Comparison of ENCODE assay signal across 9 cellular contexts in genomic region chr12:116718578-116719454, GRCh38. TPM values are rescaled to one million over a fixed set of nuclear protein-coding genes. Genes with fewer than 3 reads are reported as not detected.
DNase-seq lines count a peak whose midpoint lies in the region.
"Had no signal": no experiment of that assay in that cellular context is flagged by ENCODE, and none has a peak within 500 bp of the region (broad histone marks: within the 10 kb centered on the region; RNA-seq: fewer than 3 reads in every experiment).

No MANE protein-coding gene starts in this region.

- 24 to 30% methylated on average over 10 of the region's 10 CpGs for WGBS in GM23248 (ENCODE audit: low coverage in 1 of 2, low lambda C conversion rate in 2 of 2, missing lambda C conversion rate in 2 of 2), 2 experiments

- no peaks in the 10 kb centered on the region for H3K9me3 ChIP-seq in GM23248 (ENCODE audit: low read depth)

- H3K4me1 Mint-ChIP-seq in activated naive CD4-positive, alpha-beta T cell treated with anti-CD3 and anti-CD28 coated beads for 36 hours (ENCODE audit: low read depth) = peaks cover 14% of the 10 kb centered on the region

- 0 out of 2 replicates have a peak overlapping the region, but pooled peaks have one; percentile 3 for H3K9ac ChIP-seq in GM23248

- H3K27ac ChIP-seq in GM23248 = peak overlapping the region; percentile 41
- H3K27ac ChIP-seq: foreskin keratinocyte had no signal

- H3K36me3 Mint-ChIP-seq in activated naive CD4-positive, alpha-beta T cell treated with anti-CD3 and anti-CD28 coated beads for 36 hours (ENCODE audit: low read depth) = peaks cover 12% of the 10 kb centered on the region

- no peaks in the 10 kb centered on the region for H3K27me3 Mint-ChIP-seq in activated naive CD4-positive, alpha-beta T cell treated with anti-CD3 and anti-CD28 coated beads for 36 hours (ENCODE audit: low read depth)

- intact Hi-C loops in activated naive CD4-positive, alpha-beta T cell treated with anti-CD3 and anti-CD28 coated beads for 36 hours (cut with micrococcal nuclease) = no loop called here

- in situ Hi-C loops in GM23248 (cut with MboI) = loop anchor here (25.0 kb wide), 1 partner anchor 393 kb away; no protein-coding TSS in a partner anchor

- H2AFZ ChIP-seq in GM23248 = no peak overlapping the region

- CTCF ChIA-PET in activated naive CD4-positive, alpha-beta T cell treated with anti-CD3 and anti-CD28 coated beads for 36 hours (lab: Charles Lee) = interaction anchor here (3.1 kb wide), 1 partner anchor 9 kb away, joined by 15 read pairs; no protein-coding TSS in a partner anchor

- no peaks in the 10 kb centered on the region for H3K27me3 ChIP-seq in GM23248 (replicated peaks; ENCODE audit: insufficient read depth)
- H3K27me3 ChIP-seq: foreskin keratinocyte had no signal

- peaks cover 8% of the 10 kb centered on the region; the same call in 1 of the 2 replicates for H3K36me3 ChIP-seq in GM23248 (ENCODE audit: low read depth)

- peak; percentile 59 for DNase-seq in GM23248
- peak; percentile 16 for DNase-seq in NCI-H446 treated with DMSO at 0.1 percent for 48 hours (lab: John Stamatoyannopoulos, UW)
- DNase-seq in fibroblast of peridontal ligament (ENCODE audit: extremely low read depth) = peak; percentile 45
- DNase-seq in renal cortical epithelial cell (ENCODE audit: low read depth) = peak; percentile 94
- DNase-seq in activated CD4-positive, alpha-beta T cell treated with anti-CD3 and anti-CD28 coated beads for 48 hours = no peak
- DNase-seq in activated CD4-positive, alpha-beta T cell treated with anti-CD3 and anti-CD28 coated beads for 4 hours = no peak
- DNase-seq in activated naive CD4-positive, alpha-beta T cell treated with anti-CD3 and anti-CD28 coated beads for 36 hours = no peak
- DNase-seq in EL = no peak
- DNase-seq: foreskin keratinocyte had no signal

- no peak overlapping the region for H3K4me3 Mint-ChIP-seq in activated naive CD4-positive, alpha-beta T cell treated with anti-CD3 and anti-CD28 coated beads for 36 hours

- H3K4me3 ChIP-seq in GM23248 = peak overlapping the region; percentile 17; the same call in 1 of the 2 replicates

- H3K4me1 ChIP-seq in GM23248 (ENCODE audit: insufficient read depth) = peaks cover 24% of the 10 kb centered on the region
- H3K4me1 ChIP-seq: foreskin keratinocyte had no signal

- H3F3A ChIP-seq in GM23248 (ENCODE audit: insufficient read depth) = peaks cover 27% of the 10 kb centered on the region

- H3K9me3 Mint-ChIP-seq in activated naive CD4-positive, alpha-beta T cell treated with anti-CD3 and anti-CD28 coated beads for 36 hours = no peaks in the 10 kb centered on the region

- peak overlapping the region; percentile 64 for H3K4me2 ChIP-seq in GM23248 (ENCODE audit: unreplicated experiment)

- H3K27ac Mint-ChIP-seq in activated naive CD4-positive, alpha-beta T cell treated with anti-CD3 and anti-CD28 coated beads for 36 hours = no peak overlapping the region

- H3K79me2 ChIP-seq in GM23248 (ENCODE audit: insufficient read depth) = peaks cover 24% of the 10 kb centered on the region

- H3K9me2 ChIP-seq in GM23248 (ENCODE audit: insufficient read depth) = no peaks in the 10 kb centered on the region

- H4K20me1 ChIP-seq in GM23248 (ENCODE audit: insufficient read depth) = no peaks in the 10 kb centered on the region

RNA-seq across cellular contexts. Expression of gene SPRING1, which starts 19.1 kb away (rescaled TPM):
- total RNA-seq in GM23248 (2014; rRNA removed; shearing (Covaris generic)) = 20.0 and 21.4 TPM in 2 replicates
- 15.4 and 16.8 TPM in 2 replicates for polyA plus RNA-seq in GM23248 (2016; fragmentation: Nextera tagmentation; extraction: Ambion mirVana)
- 61.5 and 71.9 TPM in 2 replicates for total RNA-seq in renal cortical epithelial cell
- total RNA-seq in activated naive CD4-positive, alpha-beta T cell treated with anti-CD3 and anti-CD28 coated beads for 36 hours = 10 to 100 TPM; 14.8 to 16.9 TPM

RNA-seq across cellular contexts. Expression of gene RNFT2, which starts 19.3 kb away (rescaled TPM):
- total RNA-seq in GM23248 (2014; rRNA removed; shearing (Covaris generic)) = 0.43 TPM in 1 of 2 replicates, not detected in the other
- 0.24 and 0.33 TPM in 2 replicates for polyA plus RNA-seq in GM23248 (2016; fragmentation: Nextera tagmentation; extraction: Ambion mirVana)
- 2.3 and 5.6 TPM in 2 replicates for total RNA-seq in renal cortical epithelial cell
- total RNA-seq in activated naive CD4-positive, alpha-beta T cell treated with anti-CD3 and anti-CD28 coated beads for 36 hours = 10 to 100 TPM; 13.0 to 15.8 TPM

Comparison
In these comparisons a context has a peak if more than half of its experiments do, and no peak if none do; other contexts are left out.
1. DNase-seq: peak in GM23248 (single experiment), NCI-H446 treated with DMSO at 0.1 percent for 48 hours (single experiment), fibroblast of peridontal ligament (single experiment) and renal cortical epithelial cell (single experiment); none in activated CD4-positive, alpha-beta T cell treated with anti-CD3 and anti-CD28 coated beads for 48 hours (single experiment), activated CD4-positive, alpha-beta T cell treated with anti-CD3 and anti-CD28 coated beads for 4 hours (0 of 2), activated naive CD4-positive, alpha-beta T cell treated with anti-CD3 and anti-CD28 coated beads for 36 hours (single experiment) and EL (single experiment).